1 cellular context compared by ENCODE assay signal in genomic region chr2:65420712-65421431, GRCh38.
TF ChIP-seq lines count a peak whose summit lies in the region.

No MANE protein-coding gene starts in this region.

TF ChIP-seq in K562, 482 proteins besides CTCF, POLR2A, EP300 and RAD21 (continued from another document):
- TF ChIP-seq, protein P1, sequence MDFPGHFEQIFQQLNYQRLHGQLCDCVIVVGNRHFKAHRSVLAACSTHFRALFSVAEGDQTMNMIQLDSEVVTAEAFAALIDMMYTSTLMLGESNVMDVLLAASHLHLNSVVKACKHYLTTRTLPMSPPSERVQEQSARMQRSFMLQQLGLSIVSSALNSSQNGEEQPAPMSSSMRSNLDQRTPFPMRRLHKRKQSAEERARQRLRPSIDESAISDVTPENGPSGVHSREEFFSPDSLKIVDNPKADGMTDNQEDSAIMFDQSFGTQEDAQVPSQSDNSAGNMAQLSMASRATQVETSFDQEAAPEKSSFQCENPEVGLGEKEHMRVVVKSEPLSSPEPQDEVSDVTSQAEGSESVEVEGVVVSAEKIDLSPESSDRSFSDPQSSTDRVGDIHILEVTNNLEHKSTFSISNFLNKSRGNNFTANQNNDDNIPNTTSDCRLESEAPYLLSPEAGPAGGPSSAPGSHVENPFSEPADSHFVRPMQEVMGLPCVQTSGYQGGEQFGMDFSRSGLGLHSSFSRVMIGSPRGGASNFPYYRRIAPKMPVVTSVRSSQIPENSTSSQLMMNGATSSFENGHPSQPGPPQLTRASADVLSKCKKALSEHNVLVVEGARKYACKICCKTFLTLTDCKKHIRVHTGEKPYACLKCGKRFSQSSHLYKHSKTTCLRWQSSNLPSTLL (IDR thresholded peaks at IDR 0.05), result no peak
- TF ChIP-seq RBM15 (IDR thresholded peaks at IDR 0.05; ENCODE audit: insufficient read depth, low read length) (no peak), CBX2 (IDR thresholded peaks at IDR 0.05; ENCODE audit: insufficient read depth, low read length, poor library complexity, severe bottlenecking) (no peak), BRF1 (IDR thresholded peaks at IDR 0.05; ENCODE audit: borderline replicate concordance, extremely low read depth, insufficient read length) (no peak), ZFX (CRISPR knock-in tag; IDR thresholded peaks at IDR 0.05) (no peak), USF2 (CRISPR knock-in tag; IDR thresholded peaks at IDR 0.05) (no peak), MTA3 (IDR thresholded peaks at IDR 0.05; ENCODE audit: borderline replicate concordance) (no peak), NR3C1 (CRISPR knock-in tag; IDR thresholded peaks at IDR 0.05) (no peak), TCF3 (CRISPR knock-in tag; IDR thresholded peaks at IDR 0.05) (peak; percentile 42; the same call in 1 of the 2 replicates), ZNF655 (CRISPR knock-in tag; IDR thresholded peaks at IDR 0.05) (no peak), MCM3 (IDR thresholded peaks at IDR 0.05) (no peak), ZNF785 (CRISPR knock-in tag; IDR thresholded peaks at IDR 0.05) (no peak), RFX7 (CRISPR knock-in tag; IDR thresholded peaks at IDR 0.05) (no peak), CHD2 (IDR thresholded peaks at IDR 0.05; ENCODE audit: low read depth, low read length) (no peak), ATF1 (CRISPR knock-in tag; IDR thresholded peaks at IDR 0.05) (no peak), ATF1 (tag; IDR thresholded peaks at IDR 0.05) (0 out of 2 replicates have a peak, but pooled peaks have one; percentile 16), PHTF2 (CRISPR knock-in tag; IDR thresholded peaks at IDR 0.05) (no peak)
TF ChIP-seq in K562: peak in this region for 56.
